Comparison of ENCODE assay signal across 16 cellular contexts in the genomic region with DNA sequence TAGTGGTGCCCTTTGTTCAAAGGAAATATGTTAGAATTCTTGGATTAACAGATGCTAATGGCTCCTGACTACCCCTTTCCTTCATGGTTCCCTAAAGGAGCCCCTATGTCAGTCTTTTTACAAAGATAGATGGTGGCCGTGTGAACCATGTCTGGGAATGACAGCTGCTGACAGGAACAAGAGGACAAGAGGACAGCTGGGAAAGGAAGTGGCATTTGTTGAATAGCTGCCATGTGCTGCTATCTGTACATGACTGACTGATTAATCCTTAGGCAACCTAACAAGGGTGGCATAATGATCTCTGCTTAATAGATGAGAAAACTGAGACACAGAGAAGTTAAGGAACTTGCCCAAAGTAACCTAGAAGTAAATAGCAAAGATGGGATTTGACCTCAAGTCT.
"Had no signal": no experiment of that assay in that cellular context is flagged by ENCODE, and none has a peak within 500 bp of the region (broad histone marks: within the 10 kb centered on the region; RNA-seq: fewer than 3 reads in every experiment).

No MANE protein-coding gene starts in this region.

- H3K27ac ChIP-seq: cardiac muscle cell, skin epidermis, transverse colon, vagina had no signal

- H3K27me3 Mint-ChIP-seq: activated B cell treated with CpG ODN at 0.5 μM for 24 hours had no signal

- H3K4me3 ChIP-seq: cardiac muscle cell, skin epidermis, transverse colon, vagina had no signal

- H3K4me1 ChIP-seq: transverse colon, vagina had no signal

- H3K27ac Mint-ChIP-seq: activated B cell treated with CpG ODN at 0.5 μM for 24 hours; activated CD4-positive, alpha-beta memory T cell treated with anti-CD3 and anti-CD28 coated beads for 36 hours; activated naive CD8-positive, alpha-beta T cell treated with anti-CD3 and anti-CD28 coated beads for 36 hours; natural killer cell treated with Interleukin-12 subunit alpha and Interleukin-12 subunit beta and Interleukin-15 and Interleukin-18, amount 100 ng/mL, for 72 hours had no signal

- H3K36me3 ChIP-seq: cardiac muscle cell, transverse colon, vagina had no signal

- ATAC-seq: natural killer cell treated with Interleukin-12 subunit alpha and Interleukin-12 subunit beta and Interleukin-15 and Interleukin-18, amount 100 ng/mL, for 72 hours; stimulated activated naive CD8-positive, alpha-beta T cell treated with anti-CD3 and anti-CD28 coated beads, Interleukin-15, Interleukin-2, amounts not matched to agents 100 U/mL and 50 U/mL, for 24 hours had no signal

- H3K27me3 ChIP-seq: cardiac muscle cell, transverse colon, vagina had no signal

- DNase-seq: activated B cell treated with CpG ODN at 0.5 μM for 24 hours; activated CD4-positive, alpha-beta memory T cell treated with anti-CD3 and anti-CD28 coated beads for 36 hours; activated CD4-positive, alpha-beta T cell treated with anti-CD3 and anti-CD28 coated beads for 4 hours; activated naive CD8-positive, alpha-beta T cell treated with anti-CD3 and anti-CD28 coated beads for 36 hours; activated T-cell treated with anti-CD3 and anti-CD28 coated beads for 4 hours; amniotic stem cell; erythroblast; head of caudate nucleus; nucleus accumbens; retina; stimulated activated naive CD8-positive, alpha-beta T cell treated with anti-CD3 and anti-CD28 coated beads, Interleukin-15, Interleukin-2, amounts not matched to agents 100 U/mL and 50 U/mL, for 24 hours; transverse colon had no signal

- H3K9me3 ChIP-seq: transverse colon, vagina had no signal

- H3K4me1 Mint-ChIP-seq: activated B cell treated with CpG ODN at 0.5 μM for 24 hours had no signal

- H3K4me3 Mint-ChIP-seq: activated B cell treated with CpG ODN at 0.5 μM for 24 hours; activated CD4-positive, alpha-beta memory T cell treated with anti-CD3 and anti-CD28 coated beads for 36 hours; activated naive CD8-positive, alpha-beta T cell treated with anti-CD3 and anti-CD28 coated beads for 36 hours; natural killer cell treated with Interleukin-12 subunit alpha and Interleukin-12 subunit beta and Interleukin-15 and Interleukin-18, amount 100 ng/mL, for 72 hours had no signal

- H3K36me3 Mint-ChIP-seq: activated CD4-positive, alpha-beta memory T cell treated with anti-CD3 and anti-CD28 coated beads for 36 hours; natural killer cell treated with Interleukin-12 subunit alpha and Interleukin-12 subunit beta and Interleukin-15 and Interleukin-18, amount 100 ng/mL, for 72 hours had no signal

- H3K9me3 Mint-ChIP-seq: activated B cell treated with CpG ODN at 0.5 μM for 24 hours had no signal
